Comparison of ENCODE assay signal across 25 cellular contexts in the genomic region with DNA sequence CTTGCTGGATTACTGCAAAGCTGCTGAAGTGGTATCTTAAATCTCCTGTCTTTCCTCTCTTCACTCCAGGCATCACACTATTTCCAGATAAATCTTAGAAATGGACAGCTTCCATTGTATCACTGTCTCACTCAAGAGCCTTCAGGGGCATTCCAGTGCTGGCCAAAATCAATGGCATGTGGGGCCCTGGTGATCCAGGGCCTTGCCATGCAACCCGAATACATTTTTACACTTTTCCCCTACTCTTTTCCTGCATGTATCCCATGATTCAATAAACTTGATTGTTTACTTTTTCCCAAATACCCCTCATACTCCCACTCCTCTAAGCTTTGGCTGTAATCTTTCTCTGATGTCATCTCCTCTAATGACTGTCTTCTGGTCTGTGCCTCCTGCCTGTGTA. TPM values are rescaled to one million over a fixed set of nuclear protein-coding genes. Genes with fewer than 3 reads are reported as not detected.
DNase-seq lines count a peak whose midpoint lies in the region; FAIRE-seq and TF ChIP-seq lines count a peak whose summit lies in the region.
"Had no signal": no experiment of that assay in that cellular context is flagged by ENCODE, and none has a peak within 500 bp of the region (broad histone marks: within the 10 kb centered on the region; RNA-seq: fewer than 3 reads in every experiment).

No MANE protein-coding gene starts in this region.

- DNase-seq in GM12892 (ENCODE audit: insufficient read length) (no peak), islet precursor cell (peak; percentile 63), neural crest cell (ENCODE audit: low read depth, low spot score) (no peak), type B pancreatic cell (ENCODE audit: extremely low spot score, unreplicated experiment) (no peak), NCI-H2081 treated with DMSO at 0.1 percent for 48 hours (lab: John Stamatoyannopoulos, UW) (no peak), NCI-H446 treated with DMSO at 0.1 percent for 48 hours (lab: John Stamatoyannopoulos, UW) (no peak), SKM-1 (lab: John Stamatoyannopoulos, UW; ENCODE audit: unreplicated experiment) (no peak)
- DNase-seq: 8988T; ACHN; AML-193; BE2C; CD4-positive, alpha-beta T cell; CD8-positive, alpha-beta memory T cell; DMS 273 treated with DMSO at 0.1 percent for 48 hours; DMS79; EL; GF-D8 had no signal

- H3K4me3 Mint-ChIP-seq in neural crest cell (no peak overlapping the region), type B pancreatic cell (peak overlapping the region; percentile 6)
- H3K4me3 Mint-ChIP-seq: CD14-positive monocyte; CD4-positive, alpha-beta T cell; CD8-positive, alpha-beta memory T cell; GM23338 had no signal

- TF ChIP-seq CTCF in neural crest cell (conservative IDR thresholded peaks at IDR 0.05) (no peak), type B pancreatic cell (conservative IDR thresholded peaks at IDR 0.05) (no peak)

- H3K9me3 Mint-ChIP-seq in neural crest cell = peaks cover 3% of the 10 kb centered on the region
- H3K9me3 Mint-ChIP-seq in type B pancreatic cell = no peaks in the 10 kb centered on the region
- H3K9me3 Mint-ChIP-seq: CD4-positive, alpha-beta T cell; CD8-positive, alpha-beta memory T cell; GM23338 had no signal

- H3K36me3 Mint-ChIP-seq in neural crest cell (ENCODE audit: low read depth) = no peaks in the 10 kb centered on the region
- H3K36me3 Mint-ChIP-seq in type B pancreatic cell = no peaks in the 10 kb centered on the region
- H3K36me3 Mint-ChIP-seq: CD14-positive monocyte; CD8-positive, alpha-beta memory T cell had no signal

- TF ChIP-seq POLR2A in GM12892 (IDR thresholded peaks at IDR 0.05; ENCODE audit: low read depth, low read length) = no peak

- FAIRE-seq in GM12892 (lab: Jason Lieb, UNC) = peak; percentile 5
- FAIRE-seq: A549, D721Med, GM12891, GM19239, H54 had no signal

- no peaks in the 10 kb centered on the region for H3K27me3 Mint-ChIP-seq in neural crest cell (ENCODE audit: low read depth)
- H3K27me3 Mint-ChIP-seq in type B pancreatic cell = peaks cover 49% of the 10 kb centered on the region

- H3K4me1 Mint-ChIP-seq in neural crest cell (peaks cover 49% of the 10 kb centered on the region), type B pancreatic cell (ENCODE audit: unreplicated experiment) (peaks cover 31% of the 10 kb centered on the region)
- H3K4me1 Mint-ChIP-seq: CD14-positive monocyte; CD8-positive, alpha-beta memory T cell had no signal

- H3K27ac Mint-ChIP-seq in neural crest cell (ENCODE audit: unreplicated experiment) = peak overlapping the region; percentile 0
- H3K27ac Mint-ChIP-seq in type B pancreatic cell = no peak overlapping the region
- H3K27ac Mint-ChIP-seq: CD14-positive monocyte; CD4-positive, alpha-beta T cell; CD8-positive, alpha-beta memory T cell; GM23338 had no signal

RNA-seq across cellular contexts. Expression of gene DEUP1, which starts 39.4 kb away (rescaled TPM):
- not detected for polyA plus RNA-seq in GM12892 (2012; ENCODE audit: missing spikeins)
- total RNA-seq in neural crest cell (0.70 and 0.80 TPM in 2 replicates), type B pancreatic cell (ENCODE audit: low replicate concordance) (0.24 and 0.40 TPM in 2 replicates)
- total RNA-seq: CD4-positive, alpha-beta T cell; CD8-positive, alpha-beta memory T cell; G401 had no signal
- polyA plus RNA-seq: A549; CD14-positive monocyte; CD8-positive, alpha-beta memory T cell had no signal
